ENCODE assay signal across 8 cellular contexts in genomic region chr9:19925674-19926503, GRCh38.
DNase-seq lines count a peak whose midpoint lies in the region; ATAC-seq, FAIRE-seq and TF ChIP-seq lines count a peak whose summit lies in the region.

No MANE protein-coding gene starts in this region.

- H3K36me3 Mint-ChIP-seq in GM23338 (ENCODE audit: low read depth), result no peaks in the 10 kb centered on the region

- peak; percentile 84 for DNase-seq in ELR (ENCODE audit: low read depth)
- peak; percentile 94 for DNase-seq in GM23338 (ENCODE audit: low spot score)
- DNase-seq in SJSA1 (ENCODE audit: low read depth in 1 of 2, low spot score in 2 of 2), result peak; percentile 60 to 63
- peak; percentile 78 for DNase-seq in activated naive CD4-positive, alpha-beta T cell treated with anti-CD3 and anti-CD28 coated beads, Interleukin-2, amount 50 U/mL, for 16 hours
- DNase-seq in head of caudate nucleus, result peak; percentile 65 to 93 (median 84)
- DNase-seq in pancreas, result peak; percentile 56 to 77 (median 65)
- DNase-seq in tibial artery, result peak; percentile 63 to 75

- H3K9me3 ChIP-seq in SJSA1 (replicated peaks) (no peaks in the 10 kb centered on the region), pancreas (no peaks in the 10 kb centered on the region), tibial artery (no peaks in the 10 kb centered on the region)

- WGBS in pancreas, 2 donors, result 1 to 2% methylated on average over 20 of the region's 20 CpGs

- no peaks in the 10 kb centered on the region for H4K20me1 ChIP-seq in GM23338 (replicated peaks; ENCODE audit: insufficient read depth)

- H3K4me1 Mint-ChIP-seq in GM23338, result peaks cover 16% of the 10 kb centered on the region

- peak; percentile 49 for FAIRE-seq in pancreas (lab: Jason Lieb, UNC)

- intact Hi-C loops in head of caudate nucleus (cut with DNase I) (loop anchor here (5.0 to 10.0 kb wide), 4 partner anchors 281 to 1189 kb away; partner anchors contain the start of gene MLLT3), pancreas (cut with DNase I) (no loop called here), tibial artery (cut with DNase I; ENCODE audit: low total_unique reads) (loop anchor here (10.0 kb wide), 1 partner anchor 1189 kb away; no protein-coding TSS in a partner anchor)

- H3K4me1 ChIP-seq in GM23338 (ENCODE audit: insufficient read depth), result peaks cover 5% of the 10 kb centered on the region; the same call in 1 of the 2 replicates
- no peaks in the 10 kb centered on the region for H3K4me1 ChIP-seq in SJSA1 (replicated peaks)
- peaks cover 0 to 4% (median 0%) of the 10 kb centered on the region in 3 donors for H3K4me1 ChIP-seq in pancreas
- H3K4me1 ChIP-seq in tibial artery, result peaks cover 0 to 3% (median 0%) of the 10 kb centered on the region in 4 donors

- TF ChIP-seq CTCF in GM23338 (conservative IDR thresholded peaks at IDR 0.05; ENCODE audit: low read depth in 2 of 2) (peak; percentile 94 to 100), LNCAP (IDR thresholded peaks at IDR 0.05) (peak; percentile 94), pancreas (IDR thresholded peaks at IDR 0.05) (peak; percentile 84 to 96 (median 90)), tibial artery (IDR thresholded peaks at IDR 0.05) (peak; percentile 90 to 95)

- H3K27ac ChIP-seq in GM23338 (ENCODE audit: low read depth) (no peak overlapping the region), SJSA1 (no peak overlapping the region), pancreas (no peak overlapping the region), tibial artery (no peak overlapping the region)

- H3K4me3 ChIP-seq in GM23338 (peak overlapping the region; percentile 41; the same call in 1 of the 2 replicates), SJSA1 (peak overlapping the region; percentile 25), pancreas (peak overlapping the region in 1 of 4 donors; percentile 36), tibial artery (peak overlapping the region; percentile 33 to 47)

- peak overlapping the region; percentile 70 for H3K4me3 Mint-ChIP-seq in GM23338

- no peaks in the 10 kb centered on the region for H3K79me2 ChIP-seq in GM23338 (replicated peaks; ENCODE audit: insufficient read depth)

- peak overlapping the region; percentile 34 for H2AFZ ChIP-seq in GM23338

- H3K27me3 Mint-ChIP-seq in GM23338 (ENCODE audit: insufficient read depth, low read depth, poor library complexity), result peaks cover 5% of the 10 kb centered on the region

- H3K27me3 ChIP-seq in GM23338 (ENCODE audit: insufficient read depth), result peaks cover 3% of the 10 kb centered on the region; the same call in 1 of the 2 replicates
- H3K27me3 ChIP-seq in SJSA1 (replicated peaks), result no peaks in the 10 kb centered on the region
- no peaks in the 10 kb centered on the region for H3K27me3 ChIP-seq in pancreas
- peaks cover 0 to 5% of the 10 kb centered on the region in 2 donors for H3K27me3 ChIP-seq in tibial artery

- ATAC-seq in GM23338, result peak; percentile 89
- ATAC-seq in pancreas, result peak; percentile 93 to 100 (median 98)

- H3K9me2 ChIP-seq in GM23338 (ENCODE audit: insufficient read depth), result no peaks in the 10 kb centered on the region

- no peaks in the 10 kb centered on the region for H3K36me3 ChIP-seq in GM23338 (ENCODE audit: insufficient read depth)
- H3K36me3 ChIP-seq in SJSA1, result no peaks in the 10 kb centered on the region
- no peaks in the 10 kb centered on the region for H3K36me3 ChIP-seq in pancreas
- no peaks in the 10 kb centered on the region for H3K36me3 ChIP-seq in tibial artery

- no peaks in the 10 kb centered on the region for H3F3A ChIP-seq in GM23338 (replicated peaks; ENCODE audit: low read depth)

- no peak overlapping the region for H3K27ac Mint-ChIP-seq in GM23338

- no peaks in the 10 kb centered on the region; the same call in 2 of the 3 replicates for H3K9me3 Mint-ChIP-seq in GM23338

- peak overlapping the region; percentile 61 for H3K4me2 ChIP-seq in GM23338

TF ChIP-seq in GM23338, 12 proteins besides CTCF, POLR2A, EP300 and RAD21:
- TF ChIP-seq, protein P1, sequence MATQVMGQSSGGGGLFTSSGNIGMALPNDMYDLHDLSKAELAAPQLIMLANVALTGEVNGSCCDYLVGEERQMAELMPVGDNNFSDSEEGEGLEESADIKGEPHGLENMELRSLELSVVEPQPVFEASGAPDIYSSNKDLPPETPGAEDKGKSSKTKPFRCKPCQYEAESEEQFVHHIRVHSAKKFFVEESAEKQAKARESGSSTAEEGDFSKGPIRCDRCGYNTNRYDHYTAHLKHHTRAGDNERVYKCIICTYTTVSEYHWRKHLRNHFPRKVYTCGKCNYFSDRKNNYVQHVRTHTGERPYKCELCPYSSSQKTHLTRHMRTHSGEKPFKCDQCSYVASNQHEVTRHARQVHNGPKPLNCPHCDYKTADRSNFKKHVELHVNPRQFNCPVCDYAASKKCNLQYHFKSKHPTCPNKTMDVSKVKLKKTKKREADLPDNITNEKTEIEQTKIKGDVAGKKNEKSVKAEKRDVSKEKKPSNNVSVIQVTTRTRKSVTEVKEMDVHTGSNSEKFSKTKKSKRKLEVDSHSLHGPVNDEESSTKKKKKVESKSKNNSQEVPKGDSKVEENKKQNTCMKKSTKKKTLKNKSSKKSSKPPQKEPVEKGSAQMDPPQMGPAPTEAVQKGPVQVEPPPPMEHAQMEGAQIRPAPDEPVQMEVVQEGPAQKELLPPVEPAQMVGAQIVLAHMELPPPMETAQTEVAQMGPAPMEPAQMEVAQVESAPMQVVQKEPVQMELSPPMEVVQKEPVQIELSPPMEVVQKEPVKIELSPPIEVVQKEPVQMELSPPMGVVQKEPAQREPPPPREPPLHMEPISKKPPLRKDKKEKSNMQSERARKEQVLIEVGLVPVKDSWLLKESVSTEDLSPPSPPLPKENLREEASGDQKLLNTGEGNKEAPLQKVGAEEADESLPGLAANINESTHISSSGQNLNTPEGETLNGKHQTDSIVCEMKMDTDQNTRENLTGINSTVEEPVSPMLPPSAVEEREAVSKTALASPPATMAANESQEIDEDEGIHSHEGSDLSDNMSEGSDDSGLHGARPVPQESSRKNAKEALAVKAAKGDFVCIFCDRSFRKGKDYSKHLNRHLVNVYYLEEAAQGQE (IDR thresholded peaks at IDR 0.05; ENCODE audit: unreplicated experiment), result no peak
- TF ChIP-seq CREB1 (CRISPR knock-in tag; IDR thresholded peaks at IDR 0.05; ENCODE audit: low read depth) (0 out of 2 replicates have a peak, but pooled peaks have one; percentile 3), ZNF114 (CRISPR knock-in tag; IDR thresholded peaks at IDR 0.05) (no peak)
- TF ChIP-seq, protein P2, sequence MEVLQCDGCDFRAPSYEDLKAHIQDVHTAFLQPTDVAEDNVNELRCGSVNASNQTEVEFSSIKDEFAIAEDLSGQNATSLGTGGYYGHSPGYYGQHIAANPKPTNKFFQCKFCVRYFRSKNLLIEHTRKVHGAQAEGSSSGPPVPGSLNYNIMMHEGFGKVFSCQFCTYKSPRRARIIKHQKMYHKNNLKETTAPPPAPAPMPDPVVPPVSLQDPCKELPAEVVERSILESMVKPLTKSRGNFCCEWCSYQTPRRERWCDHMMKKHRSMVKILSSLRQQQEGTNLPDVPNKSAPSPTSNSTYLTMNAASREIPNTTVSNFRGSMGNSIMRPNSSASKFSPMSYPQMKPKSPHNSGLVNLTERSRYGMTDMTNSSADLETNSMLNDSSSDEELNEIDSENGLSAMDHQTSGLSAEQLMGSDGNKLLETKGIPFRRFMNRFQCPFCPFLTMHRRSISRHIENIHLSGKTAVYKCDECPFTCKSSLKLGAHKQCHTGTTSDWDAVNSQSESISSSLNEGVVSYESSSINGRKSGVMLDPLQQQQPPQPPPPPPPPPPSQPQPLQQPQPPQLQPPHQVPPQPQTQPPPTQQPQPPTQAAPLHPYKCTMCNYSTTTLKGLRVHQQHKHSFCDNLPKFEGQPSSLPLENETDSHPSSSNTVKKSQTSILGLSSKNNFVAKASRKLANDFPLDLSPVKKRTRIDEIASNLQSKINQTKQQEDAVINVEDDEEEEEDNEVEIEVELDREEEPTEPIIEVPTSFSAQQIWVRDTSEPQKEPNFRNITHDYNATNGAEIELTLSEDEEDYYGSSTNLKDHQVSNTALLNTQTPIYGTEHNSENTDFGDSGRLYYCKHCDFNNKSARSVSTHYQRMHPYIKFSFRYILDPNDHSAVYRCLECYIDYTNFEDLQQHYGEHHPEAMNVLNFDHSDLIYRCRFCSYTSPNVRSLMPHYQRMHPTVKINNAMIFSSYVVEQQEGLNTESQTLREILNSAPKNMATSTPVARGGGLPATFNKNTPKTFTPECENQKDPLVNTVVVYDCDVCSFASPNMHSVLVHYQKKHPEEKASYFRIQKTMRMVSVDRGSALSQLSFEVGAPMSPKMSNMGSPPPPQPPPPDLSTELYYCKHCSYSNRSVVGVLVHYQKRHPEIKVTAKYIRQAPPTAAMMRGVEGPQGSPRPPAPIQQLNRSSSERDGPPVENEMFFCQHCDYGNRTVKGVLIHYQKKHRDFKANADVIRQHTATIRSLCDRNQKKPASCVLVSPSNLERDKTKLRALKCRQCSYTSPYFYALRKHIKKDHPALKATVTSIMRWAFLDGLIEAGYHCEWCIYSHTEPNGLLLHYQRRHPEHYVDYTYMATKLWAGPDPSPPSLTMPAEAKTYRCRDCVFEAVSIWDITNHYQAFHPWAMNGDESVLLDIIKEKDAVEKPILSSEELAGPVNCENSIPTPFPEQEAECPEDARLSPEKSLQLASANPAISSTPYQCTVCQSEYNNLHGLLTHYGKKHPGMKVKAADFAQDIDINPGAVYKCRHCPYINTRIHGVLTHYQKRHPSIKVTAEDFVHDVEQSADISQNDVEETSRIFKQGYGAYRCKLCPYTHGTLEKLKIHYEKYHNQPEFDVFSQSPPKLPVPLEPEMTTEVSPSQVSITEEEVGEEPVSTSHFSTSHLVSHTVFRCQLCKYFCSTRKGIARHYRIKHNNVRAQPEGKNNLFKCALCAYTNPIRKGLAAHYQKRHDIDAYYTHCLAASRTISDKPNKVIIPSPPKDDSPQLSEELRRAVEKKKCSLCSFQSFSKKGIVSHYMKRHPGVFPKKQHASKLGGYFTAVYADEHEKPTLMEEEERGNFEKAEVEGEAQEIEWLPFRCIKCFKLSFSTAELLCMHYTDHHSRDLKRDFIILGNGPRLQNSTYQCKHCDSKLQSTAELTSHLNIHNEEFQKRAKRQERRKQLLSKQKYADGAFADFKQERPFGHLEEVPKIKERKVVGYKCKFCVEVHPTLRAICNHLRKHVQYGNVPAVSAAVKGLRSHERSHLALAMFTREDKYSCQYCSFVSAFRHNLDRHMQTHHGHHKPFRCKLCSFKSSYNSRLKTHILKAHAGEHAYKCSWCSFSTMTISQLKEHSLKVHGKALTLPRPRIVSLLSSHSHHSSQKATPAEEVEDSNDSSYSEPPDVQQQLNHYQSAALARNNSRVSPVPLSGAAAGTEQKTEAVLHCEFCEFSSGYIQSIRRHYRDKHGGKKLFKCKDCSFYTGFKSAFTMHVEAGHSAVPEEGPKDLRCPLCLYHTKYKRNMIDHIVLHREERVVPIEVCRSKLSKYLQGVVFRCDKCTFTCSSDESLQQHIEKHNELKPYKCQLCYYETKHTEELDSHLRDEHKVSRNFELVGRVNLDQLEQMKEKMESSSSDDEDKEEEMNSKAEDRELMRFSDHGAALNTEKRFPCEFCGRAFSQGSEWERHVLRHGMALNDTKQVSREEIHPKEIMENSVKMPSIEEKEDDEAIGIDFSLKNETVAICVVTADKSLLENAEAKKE (CRISPR knock-in tag; IDR thresholded peaks at IDR 0.05), result no peak
TF ChIP-seq in GM23338: peak in this region for 1.

Comparison
In these comparisons a context has a peak if more than half of its experiments do, and no peak if none do; other contexts are left out.
1. intact Hi-C loops: an anchor here in head of caudate nucleus (5.0 to 10.0 kb wide) and tibial artery (10.0 kb wide); none called in pancreas.